In the genomic region with DNA sequence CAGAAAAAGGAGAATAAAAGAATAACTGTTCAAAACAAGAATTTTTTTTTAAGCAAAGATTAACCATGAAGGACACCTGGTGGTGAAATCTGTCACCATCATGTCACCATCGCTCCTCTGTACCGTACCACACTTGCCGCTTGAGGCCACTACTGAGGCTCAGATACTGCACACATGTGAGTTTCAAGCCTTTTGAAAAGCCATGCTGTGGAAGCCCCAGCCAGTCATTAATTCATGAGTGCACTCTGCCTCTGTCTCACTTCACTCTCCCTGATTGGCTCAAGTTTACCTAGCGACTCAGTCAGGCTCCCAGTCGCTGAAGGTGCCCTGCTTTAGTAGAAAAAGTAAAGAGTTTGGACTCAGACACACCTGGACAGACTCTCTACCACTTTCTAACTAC, we compare ENCODE assay signal across 9 cellular contexts. TPM values are rescaled to one million over a fixed set of nuclear protein-coding genes. Genes with fewer than 3 reads are reported as not detected.
A peak's percentile ranks its signal among the peaks of the same experiment; 100 is the strongest.
DNase-seq lines count a peak whose midpoint lies in the region; ATAC-seq, FAIRE-seq and TF ChIP-seq lines count a peak whose summit lies in the region.
"Had no signal": no experiment of that assay in that cellular context is flagged by ENCODE, and none has a peak within 500 bp of the region (broad histone marks: within the 10 kb centered on the region; RNA-seq: fewer than 3 reads in every experiment).

No MANE protein-coding gene starts in this region.

- intact Hi-C loops in left colon (cut with DNase I, micrococcal nuclease): no loop called here

- TF ChIP-seq CTCF in RWPE1 (conservative IDR thresholded peaks at IDR 0.05; ENCODE audit: low read depth): no peak

- POLR2A ChIA-PET in RWPE1 (lab: Yijun Ruan, JAX; ENCODE audit: low non-redundant PET): no interaction called here

- ATAC-seq in GM21381 (IDR thresholded peaks at IDR 0.05; ENCODE audit: unreplicated experiment) (peak; percentile 95), HG03460 (IDR thresholded peaks at IDR 0.05; ENCODE audit: unreplicated experiment) (peak; percentile 86), left colon (peak; percentile 80)

- CTCF ChIA-PET in RWPE1 (lab: Yijun Ruan, JAX): no interaction called here

- no peak overlapping the region for H3K27ac ChIP-seq in RWPE1

- peak; percentile 99 for FAIRE-seq in GM12891 (lab: Jason Lieb, UNC)
- FAIRE-seq: TTC549 had no signal

- peak; percentile 64 for DNase-seq in GM12891 (ENCODE audit: insufficient read length, low spot score)
- peak; percentile 13 for DNase-seq in RWPE1 (ENCODE audit: low spot score)
- DNase-seq in left colon: peak in 1 of 2 donors; percentile 53
- no peak for DNase-seq in SHP77 treated with DMSO at 0.1 percent for 48 hours (lab: John Stamatoyannopoulos, UW)
- no peak for DNase-seq in nucleus accumbens (lab: John Stamatoyannopoulos, UW)
- DNase-seq in NCI-H187 treated with DMSO at 0.1 percent for 48 hours (lab: John Stamatoyannopoulos, UW): no peak

- TF ChIP-seq POLR2A in GM12891 (IDR thresholded peaks at IDR 0.05; ENCODE audit: low read depth, low read length): no peak

TF ChIP-seq in GM12891, 5 proteins besides CTCF, POLR2A, EP300 and RAD21:
- peak; percentile 9 for TF ChIP-seq PAX5 (IDR thresholded peaks at IDR 0.05; ENCODE audit: insufficient read depth, low read length, severe bottlenecking)
- TF ChIP-seq POU2F2 (IDR thresholded peaks at IDR 0.05; ENCODE audit: low read depth, low read length): no peak

RNA-seq across cellular contexts. Expression of gene MS4A12, which starts 6.6 kb away (rescaled TPM):
- not detected for polyA plus RNA-seq in GM12891 (2012; ENCODE audit: low read depth, missing spikeins)
- total RNA-seq in left colon: 100 to 1,000 TPM; 591 to 666 TPM

RNA-seq across cellular contexts. Expression of gene MS4A13, which starts 29.2 kb away (rescaled TPM):
- polyA plus RNA-seq in GM12891 (2012; ENCODE audit: low read depth, missing spikeins): not detected
- total RNA-seq in left colon: not detected

RNA-seq across cellular contexts. Expression of gene MS4A1, which starts 30.3 kb away (rescaled TPM):
- 394 TPM for polyA plus RNA-seq in GM12891 (2012; ENCODE audit: low read depth, missing spikeins)
- 1 to 10 TPM; 1.6 to 3.1 TPM for total RNA-seq in left colon

RNA-seq across cellular contexts. Expression of gene MS4A5, which starts 56.6 kb away (rescaled TPM):
- polyA plus RNA-seq in GM12891 (2012; ENCODE audit: low read depth, missing spikeins): not detected
- total RNA-seq in left colon: not detected

Comparison
In these comparisons a context has a peak if more than half of its experiments do, and no peak if none do; other contexts are left out.
1. DNase-seq: peak in GM12891 (single experiment) and RWPE1 (single experiment); none in SHP77 treated with DMSO at 0.1 percent for 48 hours (single experiment), nucleus accumbens (0 of 56) and NCI-H187 treated with DMSO at 0.1 percent for 48 hours (single experiment).
2. Peak in every context shown above with its lines, with median percentiles within 50 percentile points of each other: ATAC-seq.